Comparison of ENCODE assay signal across 8 cellular contexts in the genomic region with DNA sequence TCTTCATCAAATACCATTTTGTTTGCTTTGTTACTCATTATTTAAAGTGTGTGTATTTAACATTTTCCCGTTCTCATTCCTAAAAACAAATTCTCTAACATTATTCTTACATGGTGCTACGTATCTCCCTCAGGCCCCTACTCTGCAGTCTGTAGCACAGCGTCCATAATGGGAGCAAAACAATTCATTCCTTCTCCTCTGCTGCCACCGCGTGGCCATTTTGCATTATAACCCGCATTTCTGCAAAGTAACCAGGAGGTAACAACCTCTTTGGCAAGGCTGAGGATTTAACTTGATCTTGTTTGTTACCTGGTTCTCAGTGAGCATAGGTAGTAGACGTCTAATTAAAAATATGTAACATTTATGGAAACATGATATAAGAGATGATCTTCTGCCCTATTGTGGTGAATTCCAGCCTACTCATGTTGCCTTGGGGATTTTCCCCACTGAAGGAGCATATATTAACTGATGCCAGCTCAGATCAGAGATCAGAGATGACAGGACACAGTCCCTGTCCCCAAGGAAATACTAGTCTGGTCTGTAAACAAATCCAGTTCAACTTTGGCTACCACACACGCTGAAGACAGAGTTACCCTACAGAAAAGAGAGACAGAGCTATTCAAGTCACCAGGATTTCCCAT. TPM values are rescaled to one million over a fixed set of nuclear protein-coding genes. Genes with fewer than 3 reads are reported as not detected.
A peak's percentile ranks its signal among the peaks of the same experiment; 100 is the strongest.
DNase-seq lines count a peak whose midpoint lies in the region; ATAC-seq and TF ChIP-seq lines count a peak whose summit lies in the region.

No MANE protein-coding gene starts in this region.

- TF ChIP-seq RAD21 in HCT116 (IDR thresholded peaks at IDR 0.05; ENCODE audit: low read depth): peak; percentile 97

- H3K4me3 ChIP-seq in HCT116 (replicated peaks in 1 of 2; ENCODE audit: low read depth in 1 of 2, low read length in 2 of 2) (no peak overlapping the region), vagina (no peak overlapping the region)

- in situ Hi-C loops in G401 (cut with HindIII; ENCODE audit: low sequenced_read_pairs): no loop called here

- CTCF ChIA-PET in HCT116 (lab: Charles Lee): interaction anchor here (1.0 to 2.9 kb wide), 6 partner anchors 311 to 711 kb away, joined by 3 to 23 read pairs (median 8); no protein-coding TSS in a partner anchor
- CTCF ChIA-PET in activated naive CD4-positive, alpha-beta T cell treated with anti-CD3 and anti-CD28 coated beads, Interleukin-2, amount 10 ng/mL, durations not matched to agents 7 days and 5 days (lab: Charles Lee): interaction anchor here (0.7 to 4.0 kb wide), 9 partner anchors 18 to 686 kb away, joined by 3 to 51 read pairs (median 6); a partner anchor contains a TSS

- peak; percentile 54 to 89 (median 85) for TF ChIP-seq CTCF in HCT116 (IDR thresholded peaks at IDR 0.05 in 2 of 3, conservative IDR thresholded peaks at IDR 0.05 in 1 of 3; ENCODE audit: borderline replicate concordance in 1 of 3, insufficient read depth in 1 of 3, low read depth in 2 of 3, low read length in 2 of 3)
- peak; percentile 78 for TF ChIP-seq CTCF in glutamatergic neuron (IDR thresholded peaks at IDR 0.05; ENCODE audit: partially characterized antibody, unreplicated experiment)
- TF ChIP-seq CTCF in vagina (IDR thresholded peaks at IDR 0.05): peak; percentile 77 to 87 (median 80)

- peak; percentile 96 for ATAC-seq in HCT116
- ATAC-seq in SK-N-SH treated with all-trans-retinoic acid at 6 μM for 48 hours: peak; percentile 97

- POLR2A ChIA-PET in HCT116 (lab: Charles Lee): no interaction called here

- no peak overlapping the region for H2AFZ ChIP-seq in HCT116 (ENCODE audit: low read depth, low read length, poor library complexity, severe bottlenecking)

- H3K4me2 ChIP-seq in HCT116 (ENCODE audit: low read length): no peak overlapping the region

- DNase-seq in G401 (ENCODE audit: low spot score) (peak; percentile 89), HCT116 (ENCODE audit: low read depth, low spot score) (peak; percentile 61), NCI-H1092 (lab: John Stamatoyannopoulos, UW) (peak; percentile 60), glutamatergic neuron (peak; percentile 79), pons (ENCODE audit: low spot score) (peak; percentile 89), vagina (ENCODE audit: extremely low spot score in 2 of 2) (no peak)
- DNase-seq in activated naive CD4-positive, alpha-beta T cell treated with anti-CD3 and anti-CD28 coated beads, Interleukin-2, amount 10 ng/mL, durations not matched to agents 7 days and 5 days: peak; percentile 85

- no peaks in the 10 kb centered on the region for H3K79me2 ChIP-seq in HCT116 (ENCODE audit: insufficient read depth, low read length)

- RAD21 ChIA-PET in HCT116 (lab: Charles Lee; ENCODE audit: low non-redundant PET in 1 of 2, low total read pairs in 2 of 2, uncharacterized antibody in 2 of 2, unreplicated experiment in 2 of 2): interaction anchor here in 1 of 2 experiments (0.7 kb wide), 1 partner anchor 61 kb away, joined by 4 read pairs; no protein-coding TSS in a partner anchor

- H3K27me3 Mint-ChIP-seq in activated naive CD4-positive, alpha-beta T cell treated with anti-CD3 and anti-CD28 coated beads, Interleukin-2, amount 10 ng/mL, durations not matched to agents 7 days and 5 days: no peaks in the 10 kb centered on the region
- H3K27me3 Mint-ChIP-seq in glutamatergic neuron (ENCODE audit: unreplicated experiment): no peaks in the 10 kb centered on the region

- no peak overlapping the region for H3K4me3 Mint-ChIP-seq in activated naive CD4-positive, alpha-beta T cell treated with anti-CD3 and anti-CD28 coated beads, Interleukin-2, amount 10 ng/mL, durations not matched to agents 7 days and 5 days
- H3K4me3 Mint-ChIP-seq in glutamatergic neuron (ENCODE audit: unreplicated experiment): no peak overlapping the region

- no peaks in the 10 kb centered on the region for H3K36me3 ChIP-seq in HCT116 (ENCODE audit: control insufficient read depth in 1 of 2, insufficient read depth in 2 of 2, low read length in 2 of 2)
- H3K36me3 ChIP-seq in vagina: no peaks in the 10 kb centered on the region

- H3K27ac ChIP-seq in HCT116 (ENCODE audit: low read depth, low read length): no peak overlapping the region
- H3K27ac ChIP-seq in vagina: no peak overlapping the region

- no peaks in the 10 kb centered on the region for H3K9me3 Mint-ChIP-seq in activated naive CD4-positive, alpha-beta T cell treated with anti-CD3 and anti-CD28 coated beads, Interleukin-2, amount 10 ng/mL, durations not matched to agents 7 days and 5 days
- no peaks in the 10 kb centered on the region for H3K9me3 Mint-ChIP-seq in glutamatergic neuron (ENCODE audit: unreplicated experiment)

- H3K9me3 ChIP-seq in HCT116 (ENCODE audit: control insufficient read depth in 1 of 2, insufficient read depth in 1 of 2, low read depth in 1 of 2, low read length in 2 of 2) (peaks cover 0 to 3% of the 10 kb centered on the region in 2 experiments; a peak in 1 of 4 replicates), vagina (no peaks in the 10 kb centered on the region)

- peaks cover 6% of the 10 kb centered on the region for H3K36me3 Mint-ChIP-seq in activated naive CD4-positive, alpha-beta T cell treated with anti-CD3 and anti-CD28 coated beads, Interleukin-2, amount 10 ng/mL, durations not matched to agents 7 days and 5 days
- peaks cover 5% of the 10 kb centered on the region for H3K36me3 Mint-ChIP-seq in glutamatergic neuron (ENCODE audit: unreplicated experiment)

- TF ChIP-seq POLR2A in HCT116 (IDR thresholded peaks at IDR 0.05; ENCODE audit: borderline replicate concordance, extremely low read depth, insufficient read depth, insufficient read length) (no peak), vagina (IDR thresholded peaks at IDR 0.05) (no peak)

- H3K27me3 ChIP-seq in HCT116 (ENCODE audit: insufficient read depth, low read length) (no peaks in the 10 kb centered on the region), vagina (no peaks in the 10 kb centered on the region)

- BruUV-seq in HCT116 (replicated peaks; lab: Mats Ljungman, UMichigan): no TSS peak

- H3K4me1 ChIP-seq in HCT116 (ENCODE audit: control insufficient read depth in 1 of 2, insufficient read depth in 2 of 2, low read length in 2 of 2) (peaks cover 1 to 6% of the 10 kb centered on the region in 2 experiments; a peak in 3 of 4 replicates), vagina (no peaks in the 10 kb centered on the region)

- no peak overlapping the region for H3K27ac Mint-ChIP-seq in activated naive CD4-positive, alpha-beta T cell treated with anti-CD3 and anti-CD28 coated beads, Interleukin-2, amount 10 ng/mL, durations not matched to agents 7 days and 5 days
- H3K27ac Mint-ChIP-seq in glutamatergic neuron (ENCODE audit: unreplicated experiment): no peak overlapping the region

- intact Hi-C loops in HCT116 (cut with micrococcal nuclease) (loop anchor here (1.0 to 5.0 kb wide), 5 partner anchors 345 to 711 kb away; no protein-coding TSS in a partner anchor), vagina (cut with DNase I) (no loop called here)

- H4K20me1 ChIP-seq in HCT116 (ENCODE audit: insufficient read depth): no peaks in the 10 kb centered on the region

- no peak overlapping the region for H3K9ac ChIP-seq in HCT116 (ENCODE audit: low read length)

- H3K9me2 ChIP-seq in HCT116 (ENCODE audit: insufficient read depth): no peaks in the 10 kb centered on the region

- peaks cover 28% of the 10 kb centered on the region for H3K4me1 Mint-ChIP-seq in activated naive CD4-positive, alpha-beta T cell treated with anti-CD3 and anti-CD28 coated beads, Interleukin-2, amount 10 ng/mL, durations not matched to agents 7 days and 5 days
- H3K4me1 Mint-ChIP-seq in glutamatergic neuron (ENCODE audit: low read depth, unreplicated experiment): peaks cover 4% of the 10 kb centered on the region

TF ChIP-seq in HCT116, 20 proteins besides CTCF, POLR2A, EP300 and RAD21:
- TF ChIP-seq SIN3A (IDR thresholded peaks at IDR 0.05; ENCODE audit: low read depth) (no peak), SP1 (IDR thresholded peaks at IDR 0.05; ENCODE audit: low read depth) (0 out of 2 replicates have a peak, but pooled peaks have one; percentile 9), YY1 (IDR thresholded peaks at IDR 0.05; ENCODE audit: extremely low read depth, insufficient replicate concordance, low read depth, low read length) (peak; percentile 53)

TF ChIP-seq in SK-N-SH treated with all-trans-retinoic acid at 6 μM for 48 hours, 23 proteins besides CTCF, POLR2A, EP300 and RAD21:
- TF ChIP-seq ZNF70 (CRISPR knock-in tag; IDR thresholded peaks at IDR 0.05) (no peak), SNAI2 (CRISPR knock-in tag; IDR thresholded peaks at IDR 0.05) (no peak), ARNTL (CRISPR knock-in tag; IDR thresholded peaks at IDR 0.05; ENCODE audit: borderline replicate concordance, low read depth) (no peak), PPARA (CRISPR knock-in tag; IDR thresholded peaks at IDR 0.05; ENCODE audit: borderline replicate concordance) (no peak), ZC3H10 (CRISPR knock-in tag; IDR thresholded peaks at IDR 0.05) (no peak), TCF4 (CRISPR knock-in tag; IDR thresholded peaks at IDR 0.05; ENCODE audit: borderline replicate concordance) (no peak), ISL1 (CRISPR knock-in tag; IDR thresholded peaks at IDR 0.05) (no peak), RARB (CRISPR knock-in tag; IDR thresholded peaks at IDR 0.05) (no peak), CSDC2 (CRISPR knock-in tag; IDR thresholded peaks at IDR 0.05) (no peak)

RNA-seq across cellular contexts. Expression of a gene that starts 10.5 kb away (rescaled TPM):
- total RNA-seq in G401 (2014; rRNA removed; shearing (Covaris generic)): not detected in 2 replicates
- total RNA-seq in HCT116 (2021; ENCODE audit: unreplicated experiment) (not detected), glutamatergic neuron (ENCODE audit: unreplicated experiment) (not detected), vagina (not detected)
- not detected in 2 replicates for polyA plus RNA-seq in HCT116 (2012)

RNA-seq across cellular contexts. Expression of a gene that starts 18.0 kb away (rescaled TPM):
- total RNA-seq in G401 (2014; rRNA removed; shearing (Covaris generic)): 26.6 and 27.0 TPM in 2 replicates
- 17.7 TPM for total RNA-seq in HCT116 (2021; ENCODE audit: unreplicated experiment)
- polyA plus RNA-seq in HCT116 (2012): 8.4 and 11.2 TPM in 2 replicates
- 27.6 TPM for total RNA-seq in glutamatergic neuron (ENCODE audit: unreplicated experiment)
- 17.7 TPM for total RNA-seq in vagina

RNA-seq across cellular contexts. Expression of a gene that starts 21.7 kb away (rescaled TPM):
- not detected in 2 replicates for total RNA-seq in G401 (2014; rRNA removed; shearing (Covaris generic))
- total RNA-seq in HCT116 (2021; ENCODE audit: unreplicated experiment) (not detected), glutamatergic neuron (ENCODE audit: unreplicated experiment) (not detected), vagina (not detected)
- not detected in 2 replicates for polyA plus RNA-seq in HCT116 (2012)

Comparison
In these comparisons a context has a peak if more than half of its experiments do, and no peak if none do; other contexts are left out.
1. DNase-seq: peak in G401 (single experiment), HCT116 (single experiment), NCI-H1092 (single experiment), activated naive CD4-positive, alpha-beta T cell treated with anti-CD3 and anti-CD28 coated beads, Interleukin-2, amount 10 ng/mL, durations not matched to agents 7 days and 5 days (single experiment), glutamatergic neuron (single experiment) and pons (single experiment); none in vagina (0 of 2).
2. Peak in every context shown above with its lines, with median percentiles within 50 percentile points of each other: CTCF ChIP-seq.